ENCODE assay signal across 8 cellular contexts in the genomic region with DNA sequence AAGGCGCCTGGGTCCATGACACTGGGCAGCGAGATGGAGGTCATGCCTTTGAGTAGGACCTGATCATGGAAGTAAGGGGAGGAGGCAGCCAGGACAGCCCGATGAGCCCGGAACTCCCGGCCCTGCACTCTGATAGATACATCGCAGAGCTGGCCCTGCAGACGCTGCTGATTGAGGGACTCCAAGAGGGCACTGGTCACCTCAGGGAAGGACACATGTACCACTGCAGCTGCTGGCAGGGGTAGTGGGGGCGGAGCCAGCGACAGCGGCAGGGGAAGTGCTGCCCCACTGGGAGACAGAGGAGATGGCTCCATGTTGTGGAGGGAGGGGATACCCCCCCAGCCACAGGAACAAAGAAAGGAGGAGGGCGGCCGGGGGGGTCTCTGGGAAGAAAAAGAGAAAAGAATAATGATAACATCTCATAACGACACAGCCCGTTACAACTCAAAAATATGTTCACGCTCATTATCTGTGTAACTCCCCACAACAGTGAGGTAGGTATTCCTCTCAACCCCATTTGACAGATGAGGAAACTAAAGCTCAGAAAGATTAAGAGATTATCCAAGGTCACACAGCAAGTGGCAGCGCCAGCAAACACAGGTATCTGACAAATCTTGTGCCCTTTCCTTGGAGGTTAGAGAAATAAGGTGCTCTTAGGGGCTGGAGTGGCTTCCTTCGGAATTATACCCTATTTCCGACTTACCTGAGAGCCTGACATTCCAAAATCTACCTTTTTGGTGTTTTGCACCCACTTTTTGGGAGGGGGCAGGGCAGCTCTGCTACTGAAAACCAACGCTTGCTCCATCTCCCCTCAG. TPM values are rescaled to one million over a fixed set of nuclear protein-coding genes. Genes with fewer than 3 reads are reported as not detected.
DNase-seq lines count a peak whose midpoint lies in the region; ATAC-seq and TF ChIP-seq lines count a peak whose summit lies in the region.

No MANE protein-coding gene starts in this region.

- TF ChIP-seq CTCF in GM12875 (IDR thresholded peaks at IDR 0.05; ENCODE audit: borderline replicate concordance, insufficient read depth, low read depth, low read length): no peak
- TF ChIP-seq CTCF in fibroblast of mammary gland (conservative IDR thresholded peaks at IDR 0.05; ENCODE audit: control insufficient read depth, insufficient read depth, low read depth, low read length): no peak

- no peaks in the 10 kb centered on the region for H3K27me3 ChIP-seq in rectal smooth muscle tissue (ENCODE audit: control insufficient read depth, insufficient read depth, low read length)

- H3K27ac Mint-ChIP-seq in T-cell: peak overlapping the region; percentile 97 to 98

- H3K4me3 Mint-ChIP-seq in T-cell: peak overlapping the region; percentile 69 to 100 (median 98)

- no peak for DNase-seq in T-cell
- no peak for DNase-seq in fibroblast of mammary gland (ENCODE audit: low read depth)
- no peak for DNase-seq in amniotic stem cell (lab: John Stamatoyannopoulos, UW)
- no peak for DNase-seq in GM19240 (ENCODE audit: insufficient read length, low spot score)
- DNase-seq in NCI-H2196 (lab: John Stamatoyannopoulos, UW; ENCODE audit: unreplicated experiment): no peak
- no peak for DNase-seq in inferior parietal cortex (ENCODE audit: extremely low spot score)

- ATAC-seq in T-cell (replicated peaks in 1 of 4): no peak

- no peak overlapping the region for H3K9ac ChIP-seq in rectal smooth muscle tissue (ENCODE audit: low read length)

- CTCF ChIA-PET in T-cell (lab: Charles Lee): interaction anchor here in 1 of 2 donors (0.6 to 2.7 kb wide), 5 partner anchors 10 to 478 kb away, joined by 3 to 40 read pairs (median 7); a partner anchor contains a TSS

- peaks cover 14% of the 10 kb centered on the region for H3K4me1 ChIP-seq in rectal smooth muscle tissue (ENCODE audit: control insufficient read depth, insufficient read depth, low read length)

- H3K9me3 Mint-ChIP-seq in T-cell: no peaks in the 10 kb centered on the region

- H3K36me3 ChIP-seq in rectal smooth muscle tissue (ENCODE audit: control insufficient read depth, insufficient read depth, low read length): peaks cover 17% of the 10 kb centered on the region

- POLR2A ChIA-PET in T-cell (lab: Charles Lee): interaction anchor here (0.5 to 1.6 kb wide), 5 partner anchors 18 to 345 kb away, joined by 3 to 7 read pairs (median 4); a partner anchor contains a TSS

- H3K27ac ChIP-seq in rectal smooth muscle tissue (ENCODE audit: low read depth, low read length): no peak overlapping the region

- peaks cover 76 to 86% (median 81%) of the 10 kb centered on the region in 3 donors for H3K4me1 Mint-ChIP-seq in T-cell

- H3K4me3 ChIP-seq in GM12875 (ENCODE audit: low read depth, low read length) (peak overlapping the region; percentile 10), fibroblast of mammary gland (ENCODE audit: control insufficient read depth, low read depth, low read length) (peak overlapping the region; percentile 77), rectal smooth muscle tissue (ENCODE audit: low read length) (peak overlapping the region; percentile 56)

- H3K27me3 Mint-ChIP-seq in T-cell: no peaks in the 10 kb centered on the region

- peaks cover 29% of the 10 kb centered on the region for H3K36me3 Mint-ChIP-seq in T-cell

RNA-seq across cellular contexts. Expression of a gene that starts 0.7 kb away (rescaled TPM):
- total RNA-seq in T-cell: 10 to 100 TPM; 17.6 to 32.0 (median 26.3) TPM

RNA-seq across cellular contexts. Expression of a gene that starts 2.9 kb away (rescaled TPM):
- 100 to 1,000 TPM; 224 to 271 (median 254) TPM for total RNA-seq in T-cell

RNA-seq across cellular contexts. Expression of a gene that starts 5.9 kb away (rescaled TPM):
- 10 to 100 TPM; 36.3 to 91.4 (median 87.7) TPM for total RNA-seq in T-cell

RNA-seq across cellular contexts. Expression of a gene that starts 18.1 kb away (rescaled TPM):
- 10 to 100 TPM; 55.9 to 72.0 (median 66.0) TPM for total RNA-seq in T-cell

RNA-seq across cellular contexts. Expression of a gene that starts 27.4 kb away (rescaled TPM):
- 10 to 100 TPM; 16.1 to 51.4 (median 40.5) TPM for total RNA-seq in T-cell

Comparison
In these comparisons a context has a peak if more than half of its experiments do, and no peak if none do; other contexts are left out.
1. H3K4me3 ChIP-seq: peak in every context shown above with its lines; median percentile 77 in fibroblast of mammary gland; 56 in rectal smooth muscle tissue; 10 in GM12875.